Comparison of ENCODE assay signal across 20 cellular contexts in the genomic region with DNA sequence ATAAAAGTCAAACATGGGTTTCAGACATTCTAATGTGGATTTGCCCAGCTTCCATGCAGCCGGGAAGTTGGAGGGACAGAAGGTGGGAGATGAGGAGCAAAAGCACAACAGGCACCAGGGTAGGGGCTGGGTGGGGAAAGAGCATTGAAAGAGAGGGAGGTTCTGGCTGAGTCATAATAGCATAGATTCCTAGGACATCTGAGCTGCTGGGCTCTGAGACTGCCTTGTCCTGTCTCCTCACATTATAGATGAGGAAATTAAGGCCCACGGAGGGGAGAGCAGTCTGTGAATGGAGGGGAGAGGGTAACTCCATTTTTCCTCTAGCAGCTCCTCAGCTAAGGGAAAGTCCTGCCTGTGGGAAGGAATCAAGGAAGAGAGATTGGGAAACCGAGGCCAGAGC. TPM values are rescaled to one million over a fixed set of nuclear protein-coding genes. Genes with fewer than 3 reads are reported as not detected.
DNase-seq lines count a peak whose midpoint lies in the region; ATAC-seq, FAIRE-seq and TF ChIP-seq lines count a peak whose summit lies in the region.
"Had no signal": no experiment of that assay in that cellular context is flagged by ENCODE, and none has a peak within 500 bp of the region (broad histone marks: within the 10 kb centered on the region; RNA-seq: fewer than 3 reads in every experiment).

No MANE protein-coding gene starts in this region.

- H3K4me3 ChIP-seq in H1 (ENCODE audit: extremely low read depth in 1 of 4, insufficient read depth in 2 of 4, low read depth in 3 of 4, low read length in 4 of 4), result no peak overlapping the region
- no peak overlapping the region for H3K4me3 ChIP-seq in osteoblast (ENCODE audit: insufficient read depth, low read length)
- H3K4me3 ChIP-seq: ovary had no signal

- no peak overlapping the region for H3K4ac ChIP-seq in H1 (replicated peaks; ENCODE audit: insufficient read length, low read depth, low read length)

- TF ChIP-seq RAD21 in H1 (IDR thresholded peaks at IDR 0.05 in 1 of 2, conservative IDR thresholded peaks at IDR 0.05 in 1 of 2; ENCODE audit: low read depth in 2 of 2, low read length in 2 of 2), result no peak

- H3K4me3 Mint-ChIP-seq in activated T-cell treated with anti-CD3 and anti-CD28 coated beads, Interleukin-2, amount 50 U/mL, for 4 hours, result no peak overlapping the region
- H3K4me3 Mint-ChIP-seq: activated naive CD8-positive, alpha-beta T cell; T-helper 1 cell treated with Interleukin-12 subunit alpha and Interleukin-12 subunit beta and Interleukin-4 antibody, amounts not matched to agents 30 μg/mL and 1 μg/mL, for 36 hours had no signal

- no peak overlapping the region for H3K14ac ChIP-seq in H1 (ENCODE audit: insufficient read length)

- H3K9me3 ChIP-seq in H1 (ENCODE audit: insufficient read depth in 2 of 2, low read depth in 1 of 2, low read length in 1 of 2) (no peaks in the 10 kb centered on the region), osteoblast (ENCODE audit: low read depth, low read length) (no peaks in the 10 kb centered on the region)
- H3K9me3 ChIP-seq: ovary had no signal

- no peaks in the 10 kb centered on the region for H4K20me1 ChIP-seq in H1 (replicated peaks in 1 of 2; ENCODE audit: control insufficient read depth in 1 of 2, insufficient read depth in 2 of 2, low read length in 2 of 2)
- H4K20me1 ChIP-seq in osteoblast (ENCODE audit: insufficient read depth, low read length), result no peaks in the 10 kb centered on the region

- H3K27me3 Mint-ChIP-seq in activated T-cell treated with anti-CD3 and anti-CD28 coated beads, Interleukin-2, amount 50 U/mL, for 4 hours (ENCODE audit: low read depth), result no peaks in the 10 kb centered on the region
- H3K27me3 Mint-ChIP-seq: activated naive CD8-positive, alpha-beta T cell had no signal

- FAIRE-seq in H1 (lab: Jason Lieb, UNC), result no peak
- FAIRE-seq: GM18507 had no signal

- no peak overlapping the region for H2BK5ac ChIP-seq in H1 (ENCODE audit: low read depth, low read length)

- H2AFZ ChIP-seq in H1 (ENCODE audit: low read length) (no peak overlapping the region), osteoblast (ENCODE audit: low read length) (peak overlapping the region; percentile 44)

- TF ChIP-seq CTCF in RWPE1 (conservative IDR thresholded peaks at IDR 0.05; ENCODE audit: low read depth), result no peak
- no peak for TF ChIP-seq CTCF in H1 (IDR thresholded peaks at IDR 0.05; ENCODE audit: control extremely low read depth in 1 of 3, insufficient read depth in 1 of 3, low read depth in 1 of 3, low read length in 3 of 3)
- no peak for TF ChIP-seq CTCF in osteoblast (IDR thresholded peaks at IDR 0.05; ENCODE audit: extremely low read depth, low read depth, low read length)

- H3K79me2 ChIP-seq in H1 (ENCODE audit: control insufficient read depth in 1 of 2, insufficient read depth in 2 of 2, low read length in 2 of 2) (no peaks in the 10 kb centered on the region), osteoblast (ENCODE audit: insufficient read depth, low read length) (no peaks in the 10 kb centered on the region)

- no peak overlapping the region for H2BK20ac ChIP-seq in H1 (ENCODE audit: low read length)

- no peak overlapping the region for H2BK15ac ChIP-seq in H1 (ENCODE audit: low read length)

- WGBS in H1 (ENCODE audit: extremely low coverage in 1 of 2, insufficient coverage in 1 of 2, insufficient read length in 1 of 2, insufficient replicate concordance in 2 of 2, low coverage in 1 of 2, low lambda C conversion rate in 2 of 2, missing lambda C conversion rate in 1 of 2), 2 experiments, result 80% methylated on average over 3 of the region's 3 CpGs; no CpG with 5 or more reads in 1 of the 2 experiments

- H3K23me2 ChIP-seq in H1 (ENCODE audit: low read depth, low read length), result no peaks in the 10 kb centered on the region

- H3K4me2 ChIP-seq in H1 (ENCODE audit: insufficient read depth in 1 of 2, low read depth in 2 of 2, low read length in 2 of 2) (no peak overlapping the region), osteoblast (ENCODE audit: insufficient read depth, low read length) (no peak overlapping the region)

- no peaks in the 10 kb centered on the region for H3K9me3 Mint-ChIP-seq in activated T-cell treated with anti-CD3 and anti-CD28 coated beads, Interleukin-2, amount 50 U/mL, for 4 hours
- H3K9me3 Mint-ChIP-seq: T-helper 1 cell treated with Interleukin-12 subunit alpha and Interleukin-12 subunit beta and Interleukin-4 antibody, amounts not matched to agents 30 μg/mL and 1 μg/mL, for 36 hours had no signal

- H3K36me3 ChIP-seq in H1 (ENCODE audit: control insufficient read depth in 2 of 4, insufficient read depth in 4 of 4, low read length in 3 of 4), result no peaks in the 10 kb centered on the region
- no peaks in the 10 kb centered on the region for H3K36me3 ChIP-seq in osteoblast (ENCODE audit: insufficient read depth, low read length)
- H3K36me3 ChIP-seq: ovary had no signal

- no peaks in the 10 kb centered on the region for H3K36me3 Mint-ChIP-seq in activated T-cell treated with anti-CD3 and anti-CD28 coated beads, Interleukin-2, amount 50 U/mL, for 4 hours (ENCODE audit: insufficient read depth)
- H3K36me3 Mint-ChIP-seq: activated naive CD8-positive, alpha-beta T cell had no signal

- DNase-seq in AG20443 (ENCODE audit: low spot score), result peak; percentile 44
- DNase-seq in RWPE1 (ENCODE audit: low spot score), result no peak
- no peak for DNase-seq in H1 (ENCODE audit: low read depth in 1 of 2, low spot score in 2 of 2)
- no peak for DNase-seq in osteoblast (ENCODE audit: insufficient read length, low spot score, missing footprints)
- DNase-seq in activated T-cell treated with anti-CD3 and anti-CD28 coated beads, Interleukin-2, amount 50 U/mL, for 4 hours, result no peak
- DNase-seq: activated CD8-positive, alpha-beta memory T cell treated with anti-CD3 and anti-CD28 coated beads, Interleukin-2, amount 50 U/mL, for 4 hours; left cardiac atrium; MV-4-11; NCI-H2107; NCI-H774; ovary had no signal

- no peak overlapping the region for H3K56ac ChIP-seq in H1 (replicated peaks; ENCODE audit: insufficient read length, low read depth, low read length)

- POLR2A ChIA-PET in RWPE1 (lab: Yijun Ruan, JAX; ENCODE audit: low non-redundant PET), result interaction anchor here (0.6 kb wide), 1 partner anchor 94 kb away, joined by 3 read pairs; a partner anchor contains a TSS
- POLR2A ChIA-PET in H1 (lab: Charles Lee; ENCODE audit: partially characterized antibody), result interaction anchor here (0.6 to 55.3 kb wide), 6 partner anchors 9 to 131 kb away, joined by 3 to 1889 read pairs (median 7); a partner anchor contains a TSS

- H4K5ac ChIP-seq in H1 (ENCODE audit: insufficient read length, low read depth, low read length), result no peak overlapping the region

- no peak for TF ChIP-seq EP300 in H1 (IDR thresholded peaks at IDR 0.05; ENCODE audit: borderline replicate concordance in 1 of 2, low read depth in 2 of 2, low read length in 2 of 2)

- no peak for TF ChIP-seq POLR2A in H1 (IDR thresholded peaks at IDR 0.05; ENCODE audit: control extremely low read depth in 1 of 2, low read depth in 2 of 2, low read length in 2 of 2)

- H3K79me1 ChIP-seq in H1 (ENCODE audit: low read depth, low read length), result no peaks in the 10 kb centered on the region

- H3K4me1 ChIP-seq in H1 (replicated peaks in 1 of 4; ENCODE audit: control insufficient read depth in 3 of 4, insufficient read depth in 4 of 4, low read length in 3 of 4) (peaks cover 0 to 5% (median 1%) of the 10 kb centered on the region in 4 experiments; a peak in 3 of 7 replicates), osteoblast (ENCODE audit: insufficient read depth, low read length) (peaks cover 21% of the 10 kb centered on the region)

- ATAC-seq in HG02763 (IDR thresholded peaks at IDR 0.05; ENCODE audit: unreplicated experiment), result no peak
- ATAC-seq in HG03025 (IDR thresholded peaks at IDR 0.05; ENCODE audit: low FRiP score, unreplicated experiment), result no peak
- ATAC-seq in activated T-cell treated with anti-CD3 and anti-CD28 coated beads, Interleukin-2, amount 50 U/mL, for 4 hours, result no peak
- no peak for ATAC-seq in GM18861 (IDR thresholded peaks at IDR 0.05; ENCODE audit: unreplicated experiment)
- ATAC-seq: activated CD4-positive, CD25-positive, alpha-beta regulatory T cell treated with anti-CD3 and anti-CD28 coated beads, Interleukin-2, amount 50 U/mL, for 24 hours had no signal

- 0 out of 2 replicates have a peak overlapping the region, but pooled peaks have one; percentile 27 for H2BK12ac ChIP-seq in H1 (ENCODE audit: low read depth, low read length)

- CTCF ChIA-PET in RWPE1 (lab: Yijun Ruan, JAX), result no interaction called here
- CTCF ChIA-PET in H1 (lab: Charles Lee; ENCODE audit: partially characterized antibody), result interaction anchor here (0.9 to 1.8 kb wide), 5 partner anchors 9 to 94 kb away, joined by 3 to 10 read pairs (median 4); a partner anchor contains a TSS

- H3K18ac ChIP-seq in H1 (ENCODE audit: extremely low read depth, low read length), result no peak overlapping the region; the same call in 1 of the 2 replicates

- no peak overlapping the region for H2AK5ac ChIP-seq in H1 (ENCODE audit: low read depth, low read length)

- H3K4me1 Mint-ChIP-seq in activated T-cell treated with anti-CD3 and anti-CD28 coated beads, Interleukin-2, amount 50 U/mL, for 4 hours (ENCODE audit: low read depth), result peaks cover 4% of the 10 kb centered on the region

- H4K8ac ChIP-seq in H1 (ENCODE audit: extremely low read depth, insufficient read depth, low read length), result no peak overlapping the region

- H3K9ac ChIP-seq in H1 (replicated peaks in 1 of 4; ENCODE audit: extremely low read depth in 1 of 4, low read depth in 3 of 4, low read length in 3 of 4), result no peak overlapping the region

- no peak overlapping the region for H3K23ac ChIP-seq in H1 (ENCODE audit: insufficient read length)

- H3K27me3 ChIP-seq in H1 (replicated peaks in 1 of 4; ENCODE audit: control insufficient read depth in 3 of 4, extremely low read depth in 1 of 4, insufficient read depth in 3 of 4, low read length in 3 of 4) (no peaks in the 10 kb centered on the region), osteoblast (ENCODE audit: insufficient read depth, low read length) (no peaks in the 10 kb centered on the region)
- H3K27me3 ChIP-seq: ovary had no signal

- no peak overlapping the region for H4K91ac ChIP-seq in H1 (replicated peaks; ENCODE audit: insufficient read length, low read length)

- H2BK120ac ChIP-seq in H1 (replicated peaks; ENCODE audit: low read depth, low read length), result no peak overlapping the region

- H3K27ac ChIP-seq in RWPE1 (peak overlapping the region; percentile 93), H1 (ENCODE audit: low read depth, low read length) (no peak overlapping the region), osteoblast (ENCODE audit: low read depth, low read length) (peak overlapping the region; percentile 90)

RNA-seq across cellular contexts. Expression of a gene that starts 26.1 kb away (rescaled TPM):
- total RNA-seq in H1 (2021; fragmentation: NEBNext Ultra II Directional; extraction: Animal tissue kit (Norgen Biotek cat#: 25700)), result 1.3 TPM in 1 of 2 replicates, not detected in the other
- polyA plus RNA-seq in H1 (2011; rRNA removed), result 0.17 and 0.42 TPM in 2 replicates
- polyA plus RNA-seq in H1 (2011; cell fraction: cytosol; rRNA removed), result 0.28 TPM
- 1.4 TPM for polyA plus RNA-seq in H1 (2011; cell fraction: nucleus; rRNA removed)
- polyA plus RNA-seq in H1 (2012, experiment 1 of 2), result 0.50 to 1.1 TPM (median 0.70 TPM) in 4 replicates
- not detected for polyA plus RNA-seq in H1 (2012, experiment 2 of 2)
- polyA plus RNA-seq in H1 (2013, experiment 1 of 2), result 0.16 TPM
- polyA plus RNA-seq in H1 (2013, experiment 2 of 2), result 0.28 TPM
- polyA minus RNA-seq in H1 (2011; rRNA and poly(A)+ RNA removed), result 0.47 TPM in 1 of 2 replicates, not detected in the other
- not detected for polyA minus RNA-seq in H1 (2011; cell fraction: cytosol; rRNA and poly(A)+ RNA removed)
- polyA minus RNA-seq in H1 (2011; cell fraction: nucleus; rRNA and poly(A)+ RNA removed), result 0.90 TPM
- under 0.01 TPM in 1 of 2 replicates, not detected in the other for total RNA-seq in osteoblast
- total RNA-seq in activated T-cell treated with anti-CD3 and anti-CD28 coated beads, Interleukin-2, amount 50 U/mL, for 4 hours, result under 1 TPM; 0.26 to 0.54 (median 0.40) TPM
- total RNA-seq: epithelial cell of proximal tubule, RPMI7951 had no signal

RNA-seq across cellular contexts. Expression of a gene that starts 34.5 kb away (rescaled TPM):
- 78.6 and 80.5 TPM in 2 replicates for total RNA-seq in H1 (2021; fragmentation: NEBNext Ultra II Directional; extraction: Animal tissue kit (Norgen Biotek cat#: 25700))
- 89.0 and 114 TPM in 2 replicates for polyA plus RNA-seq in H1 (2011; rRNA removed)
- 123 TPM for polyA plus RNA-seq in H1 (2011; cell fraction: cytosol; rRNA removed)
- polyA plus RNA-seq in H1 (2011; cell fraction: nucleus; rRNA removed), result 114 TPM
- 83.9 to 123 TPM (median 109 TPM) in 4 replicates for polyA plus RNA-seq in H1 (2012, experiment 1 of 2)
- polyA plus RNA-seq in H1 (2012, experiment 2 of 2), result 62.0 TPM
- 119 TPM for polyA plus RNA-seq in H1 (2013, experiment 1 of 2)
- 114 TPM for polyA plus RNA-seq in H1 (2013, experiment 2 of 2)
- polyA minus RNA-seq in H1 (2011; rRNA and poly(A)+ RNA removed), result 37.3 and 60.0 TPM in 2 replicates
- polyA minus RNA-seq in H1 (2011; cell fraction: cytosol; rRNA and poly(A)+ RNA removed), result 34.6 TPM
- polyA minus RNA-seq in H1 (2011; cell fraction: nucleus; rRNA and poly(A)+ RNA removed), result 30.6 TPM
- total RNA-seq in osteoblast, result 97.2 and 140 TPM in 2 replicates
- 10 to 100 TPM in 1 of 3 donors, 1 to 10 TPM in 2; 9.1 to 10.9 (median 9.5) TPM for total RNA-seq in activated T-cell treated with anti-CD3 and anti-CD28 coated beads, Interleukin-2, amount 50 U/mL, for 4 hours
